Comparison of ENCODE assay signal across 26 cellular contexts in genomic region chr13:59951011-59951410, GRCh38.
"Had no signal": no experiment of that assay in that cellular context is flagged by ENCODE, and none has a peak within 500 bp of the region (broad histone marks: within the 10 kb centered on the region; RNA-seq: fewer than 3 reads in every experiment).

No MANE protein-coding gene starts in this region.

- H3K27me3 ChIP-seq: ascending aorta, breast epithelium, SJSA1 had no signal

- H3K36me3 ChIP-seq: ascending aorta, breast epithelium, WERI-Rb-1 had no signal

- H3K27ac Mint-ChIP-seq: activated CD4-positive, alpha-beta memory T cell treated with anti-CD3 and anti-CD28 coated beads, Interleukin-2, amount 10 ng/mL, durations not matched to agents 7 days and 5 days; activated CD4-positive, alpha-beta T cell treated with anti-CD3 and anti-CD28 coated beads for 36 hours; activated naive CD4-positive, alpha-beta T cell treated with anti-CD3 and anti-CD28 coated beads, Interleukin-2, amount 50 U/mL, for 24 hours; activated T-cell treated with anti-CD3 and anti-CD28 coated beads, Interleukin-2, amount 50 U/mL, for 72 hours; activated T-helper 2 cell treated with anti-CD3 and anti-CD28 coated beads, Interferon-gamma antibody, Interleukin-2, Interleukin-4, amounts not matched to agents 10 μg/mL and 5 μg/mL and 100 μg/mL, durations not matched to agents 14 hours and 24 hours and 36 hours; T-helper 1 cell treated with Interleukin-12 subunit alpha and Interleukin-12 subunit beta and Interleukin-4 antibody, amounts not matched to agents 30 μg/mL and 1 μg/mL, for 36 hours had no signal

- DNase-seq: activated CD4-positive, alpha-beta memory T cell treated with anti-CD3 and anti-CD28 coated beads, Interleukin-2, amount 10 ng/mL, durations not matched to agents 7 days and 5 days; activated CD4-positive, alpha-beta T cell treated with anti-CD3 and anti-CD28 coated beads for 36 hours; activated CD4-positive, alpha-beta T cell treated with anti-CD3 and anti-CD28 coated beads, Interleukin-2, amount 50 U/mL, for 1 hour; activated T-cell treated with anti-CD3 and anti-CD28 coated beads for 4 hours; activated T-cell treated with anti-CD3 and anti-CD28 coated beads, Interleukin-2, amount 50 U/mL, for 72 hours; amniotic stem cell; caudate nucleus; KG1; MV-4-11; NCI-H1092 treated with DMSO at 0.1 percent for 48 hours; NCI-H1417 treated with DMSO at 0.1 percent for 48 hours; NCI-H1694 treated with DMSO at 0.1 percent for 48 hours; NCI-H2029 treated with DMSO at 0.1 percent for 48 hours; NCI-H510A treated with DMSO at 0.1 percent for 48 hours; NCI-H69; PC-3; SHP77; WERI-Rb-1 had no signal

- H3K27me3 Mint-ChIP-seq: activated CD4-positive, alpha-beta memory T cell treated with anti-CD3 and anti-CD28 coated beads, Interleukin-2, amount 10 ng/mL, durations not matched to agents 7 days and 5 days; activated CD4-positive, alpha-beta T cell treated with anti-CD3 and anti-CD28 coated beads for 36 hours had no signal

- H3K4me1 Mint-ChIP-seq: activated CD4-positive, alpha-beta memory T cell treated with anti-CD3 and anti-CD28 coated beads, Interleukin-2, amount 10 ng/mL, durations not matched to agents 7 days and 5 days; activated CD4-positive, alpha-beta T cell treated with anti-CD3 and anti-CD28 coated beads for 36 hours; activated naive CD4-positive, alpha-beta T cell treated with anti-CD3 and anti-CD28 coated beads, Interleukin-2, amount 50 U/mL, for 24 hours had no signal

- H3K4me3 ChIP-seq: ascending aorta, breast epithelium, SJSA1 had no signal

- H3K9me3 ChIP-seq: SJSA1 had no signal

- H3K27ac ChIP-seq: ascending aorta, breast epithelium, SJSA1, WERI-Rb-1 had no signal

- H3K36me3 Mint-ChIP-seq: activated naive CD4-positive, alpha-beta T cell treated with anti-CD3 and anti-CD28 coated beads, Interleukin-2, amount 50 U/mL, for 24 hours had no signal

- FAIRE-seq: RCC 7860, TTC549 had no signal

- H3K4me3 Mint-ChIP-seq: activated CD4-positive, alpha-beta memory T cell treated with anti-CD3 and anti-CD28 coated beads, Interleukin-2, amount 10 ng/mL, durations not matched to agents 7 days and 5 days; activated CD4-positive, alpha-beta T cell treated with anti-CD3 and anti-CD28 coated beads for 36 hours; activated naive CD4-positive, alpha-beta T cell treated with anti-CD3 and anti-CD28 coated beads, Interleukin-2, amount 50 U/mL, for 24 hours; activated T-cell treated with anti-CD3 and anti-CD28 coated beads, Interleukin-2, amount 50 U/mL, for 72 hours; T-helper 1 cell treated with Interleukin-12 subunit alpha and Interleukin-12 subunit beta and Interleukin-4 antibody, amounts not matched to agents 30 μg/mL and 1 μg/mL, for 36 hours had no signal

- H3K4me1 ChIP-seq: ascending aorta, breast epithelium, SJSA1 had no signal
